ENCODE assay signal across 8 cellular contexts in genomic region chr11:73779084-73779902, GRCh38. TPM values are rescaled to one million over a fixed set of nuclear protein-coding genes. Genes with fewer than 3 reads are reported as not detected.
DNase-seq lines count a peak whose midpoint lies in the region; ATAC-seq and TF ChIP-seq lines count a peak whose summit lies in the region.

No MANE protein-coding gene starts in this region.

- H3K4me1 Mint-ChIP-seq in CD4-positive, alpha-beta memory T cell = peaks cover 6 to 13% (median 7%) of the 10 kb centered on the region in 4 donors
- H3K4me1 Mint-ChIP-seq in activated CD4-positive, alpha-beta memory T cell treated with anti-CD3 and anti-CD28 coated beads, Interleukin-2, amount 10 ng/mL, durations not matched to agents 7 days and 5 days = peaks cover 23% of the 10 kb centered on the region

- H3K27me3 ChIP-seq in CD4-positive, alpha-beta memory T cell (ENCODE audit: insufficient read depth, low read length) = no peaks in the 10 kb centered on the region
- no peaks in the 10 kb centered on the region for H3K27me3 ChIP-seq in duodenal mucosa (ENCODE audit: control insufficient read depth in 1 of 2, insufficient read depth in 2 of 2, low read length in 2 of 2)

- no peaks in the 10 kb centered on the region for H3K36me3 ChIP-seq in CD4-positive, alpha-beta memory T cell (ENCODE audit: insufficient read depth, low read length)
- H3K36me3 ChIP-seq in duodenal mucosa (ENCODE audit: control insufficient read depth in 1 of 2, insufficient read depth in 2 of 2, low read length in 2 of 2) = no peaks in the 10 kb centered on the region

- TF ChIP-seq POLR2A in lower leg skin (IDR thresholded peaks at IDR 0.05) = no peak

- no peaks in the 10 kb centered on the region for H3K36me3 Mint-ChIP-seq in CD4-positive, alpha-beta memory T cell
- no peaks in the 10 kb centered on the region for H3K36me3 Mint-ChIP-seq in activated CD4-positive, alpha-beta memory T cell treated with anti-CD3 and anti-CD28 coated beads, Interleukin-2, amount 10 ng/mL, durations not matched to agents 7 days and 5 days (ENCODE audit: low read depth)

- peak overlapping the region; percentile 96 to 100 (median 100) for H3K27ac Mint-ChIP-seq in CD4-positive, alpha-beta memory T cell
- peak overlapping the region; percentile 99 for H3K27ac Mint-ChIP-seq in activated CD4-positive, alpha-beta memory T cell treated with anti-CD3 and anti-CD28 coated beads, Interleukin-2, amount 10 ng/mL, durations not matched to agents 7 days and 5 days

- H3K9me3 ChIP-seq in CD4-positive, alpha-beta memory T cell (ENCODE audit: control insufficient read depth in 1 of 2, low read length in 2 of 2) = no peaks in the 10 kb centered on the region
- no peaks in the 10 kb centered on the region for H3K9me3 ChIP-seq in duodenal mucosa (ENCODE audit: control insufficient read depth in 1 of 2, low read length in 2 of 2)

- H3K9ac ChIP-seq in duodenal mucosa (ENCODE audit: low read depth in 1 of 2, low read length in 2 of 2) = peak overlapping the region; percentile 71 to 76

- intact Hi-C loops in CD4-positive, alpha-beta memory T cell (cut with micrococcal nuclease) = loop anchor here (1.0 to 5.0 kb wide), 5 partner anchors 9 to 620 kb away; partner anchors contain the start of genes COA4, FAM168A, PAAF1 and PGM2L1
- intact Hi-C loops in lower leg skin (cut with DNase I; ENCODE audit: low total_unique reads) = no loop called here

- CTCF ChIA-PET in CD4-positive, alpha-beta memory T cell (lab: Charles Lee; ENCODE audit: partially characterized antibody) = interaction anchor here (1.0 to 2.6 kb wide), 5 partner anchors 8 to 153 kb away, joined by 3 to 25 read pairs (median 4); partner anchors contain the start of genes MRPL48 and RAB6A
- CTCF ChIA-PET in activated CD4-positive, alpha-beta memory T cell treated with anti-CD3 and anti-CD28 coated beads, Interleukin-2, amount 10 ng/mL, durations not matched to agents 7 days and 5 days (lab: Charles Lee) = interaction anchor here (0.6 to 3.4 kb wide), 9 partner anchors 9 to 537 kb away, joined by 3 to 62 read pairs (median 5); partner anchors contain the start of genes C2CD3, MRPL48, PPME1 and RAB6A

- H3K4me1 ChIP-seq in CD4-positive, alpha-beta memory T cell (ENCODE audit: insufficient read depth, low read length) = peaks cover 5% of the 10 kb centered on the region
- H3K4me1 ChIP-seq in duodenal mucosa (ENCODE audit: control insufficient read depth in 1 of 2, insufficient read depth in 2 of 2, low read length in 2 of 2) = peaks cover 8 to 11% of the 10 kb centered on the region in 2 donors

- peaks cover 0 to 4% of the 10 kb centered on the region in 2 donors for H3K27me3 Mint-ChIP-seq in CD4-positive, alpha-beta memory T cell
- H3K27me3 Mint-ChIP-seq in activated CD4-positive, alpha-beta memory T cell treated with anti-CD3 and anti-CD28 coated beads, Interleukin-2, amount 10 ng/mL, durations not matched to agents 7 days and 5 days = no peaks in the 10 kb centered on the region

- 0 to 1% methylated on average over 29 to 30 of the region's 30 CpGs for WGBS in lower leg skin, 2 donors

- no peak for TF ChIP-seq CTCF in lower leg skin (IDR thresholded peaks at IDR 0.05)

- ATAC-seq in GM19455 (IDR thresholded peaks at IDR 0.05; ENCODE audit: unreplicated experiment) = peak; percentile 96

- POLR2A ChIA-PET in CD4-positive, alpha-beta memory T cell (lab: Charles Lee; ENCODE audit: partially characterized antibody) = interaction anchor here (0.7 to 5.8 kb wide), 16 partner anchors 9 to 1739 kb away, joined by 3 to 278 read pairs (median 4); partner anchors contain the start of genes C2CD3, COA4, MRPL48 and PAAF1
- POLR2A ChIA-PET in activated CD4-positive, alpha-beta memory T cell treated with anti-CD3 and anti-CD28 coated beads, Interleukin-2, amount 10 ng/mL, durations not matched to agents 7 days and 5 days (lab: Charles Lee) = interaction anchor here (0.9 to 6.5 kb wide), 7 partner anchors 9 to 1496 kb away, joined by 3 to 158 read pairs (median 5); partner anchors contain the start of genes COA4, FCHSD2, MRPL48 and PAAF1

- H3K9me3 Mint-ChIP-seq in CD4-positive, alpha-beta memory T cell = no peaks in the 10 kb centered on the region
- no peaks in the 10 kb centered on the region for H3K9me3 Mint-ChIP-seq in activated CD4-positive, alpha-beta memory T cell treated with anti-CD3 and anti-CD28 coated beads, Interleukin-2, amount 10 ng/mL, durations not matched to agents 7 days and 5 days

- peak overlapping the region; percentile 90 for H3K27ac ChIP-seq in CD4-positive, alpha-beta memory T cell (ENCODE audit: low read depth, low read length)
- H3K27ac ChIP-seq in duodenal mucosa (ENCODE audit: low read depth, low read length) = peak overlapping the region; percentile 100

- peak; percentile 97 to 98 (median 98) for DNase-seq in CD4-positive, alpha-beta memory T cell
- peak; percentile 97 for DNase-seq in HK-2 (ENCODE audit: unreplicated experiment)
- peak; percentile 96 for DNase-seq in NCI-H82 treated with DMSO at 0.1 percent for 48 hours (lab: John Stamatoyannopoulos, UW; ENCODE audit: unreplicated experiment)
- DNase-seq in activated CD4-positive, alpha-beta memory T cell treated with anti-CD3 and anti-CD28 coated beads, Interleukin-2, amount 10 ng/mL, durations not matched to agents 7 days and 5 days = peak; percentile 99
- peak; percentile 98 to 99 for DNase-seq in lower leg skin (ENCODE audit: low spot score in 2 of 2)
- peak; percentile 97 for DNase-seq in stimulated activated CD4-positive, alpha-beta T cell treated with anti-CD3 and anti-CD28 coated beads, Interleukin-4, amount 100 ng/mL, for 4 hours

- H3K4me3 ChIP-seq in CD4-positive, alpha-beta memory T cell (ENCODE audit: low read length in 2 of 2) = peak overlapping the region; percentile 58 to 62
- peak overlapping the region; percentile 77 to 78 for H3K4me3 ChIP-seq in duodenal mucosa (ENCODE audit: low read depth in 1 of 2, low read length in 2 of 2)
- H3K4me3 ChIP-seq in lower leg skin (ENCODE audit: low read depth, poor library complexity, severe bottlenecking) = peak overlapping the region; percentile 12

- peak overlapping the region; percentile 91 to 97 (median 94) for H3K4me3 Mint-ChIP-seq in CD4-positive, alpha-beta memory T cell
- H3K4me3 Mint-ChIP-seq in activated CD4-positive, alpha-beta memory T cell treated with anti-CD3 and anti-CD28 coated beads, Interleukin-2, amount 10 ng/mL, durations not matched to agents 7 days and 5 days = peak overlapping the region; percentile 81

RNA-seq across cellular contexts. Expression of gene MRPL48, which starts 8.4 kb away (rescaled TPM):
- 10 to 100 TPM; 24.9 to 28.4 TPM for total RNA-seq in CD4-positive, alpha-beta memory T cell
- polyA plus RNA-seq in CD4-positive, alpha-beta memory T cell = 10 to 100 TPM; 73.7 to 85.1 TPM
- total RNA-seq in activated CD4-positive, alpha-beta memory T cell treated with anti-CD3 and anti-CD28 coated beads, Interleukin-2, amount 10 ng/mL, durations not matched to agents 7 days and 5 days = 10 to 100 TPM; 35.9 to 45.5 TPM
- total RNA-seq in lower leg skin = 10 to 100 TPM; 15.2 to 26.4 (median 21.0) TPM

RNA-seq across cellular contexts. Expression of gene RAB6A, which starts 18.4 kb away (rescaled TPM):
- 100 to 1,000 TPM; 102 to 118 TPM for total RNA-seq in CD4-positive, alpha-beta memory T cell
- polyA plus RNA-seq in CD4-positive, alpha-beta memory T cell = 100 to 1,000 TPM; 122 to 129 TPM
- total RNA-seq in activated CD4-positive, alpha-beta memory T cell treated with anti-CD3 and anti-CD28 coated beads, Interleukin-2, amount 10 ng/mL, durations not matched to agents 7 days and 5 days = 100 to 1,000 TPM; 104 to 108 TPM
- 100 to 1,000 TPM; 119 to 178 (median 151) TPM for total RNA-seq in lower leg skin

Comparison
In these comparisons a context has a peak if more than half of its experiments do, and no peak if none do; other contexts are left out.
1. Peak in every context shown above with its lines: DNase-seq, ATAC-seq, H3K4me3 ChIP-seq and H3K27ac ChIP-seq.
2. H3K4me3 ChIP-seq: peak in every context shown above with its lines; median percentile 78 in duodenal mucosa; 60 in CD4-positive, alpha-beta memory T cell; 12 in lower leg skin.